ENCODE assay signal across 13 cellular contexts in the genomic region with DNA sequence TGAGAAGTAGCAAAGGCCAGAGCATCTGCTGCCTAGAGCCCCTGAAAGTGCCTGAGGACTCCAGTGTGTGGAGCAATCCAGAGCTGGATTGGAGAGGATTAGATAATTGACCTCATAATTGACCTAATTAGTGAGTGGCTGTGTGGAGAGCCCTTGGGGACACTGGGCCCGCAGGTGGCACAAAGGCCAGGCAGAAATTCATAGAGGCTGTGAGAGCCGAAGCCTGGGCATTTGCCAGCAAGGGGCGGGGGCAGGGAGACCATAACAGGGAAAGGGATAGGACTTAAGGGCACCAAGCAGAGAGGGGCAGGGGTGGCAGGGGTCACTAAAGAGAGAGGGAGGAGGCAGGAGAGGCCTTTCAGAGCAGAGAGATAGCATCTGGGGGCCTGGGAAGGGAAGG. TPM values are rescaled to one million over a fixed set of nuclear protein-coding genes. Genes with fewer than 3 reads are reported as not detected.
A peak's percentile ranks its signal among the peaks of the same experiment; 100 is the strongest.
DNase-seq lines count a peak whose midpoint lies in the region.
"Had no signal": no experiment of that assay in that cellular context is flagged by ENCODE, and none has a peak within 500 bp of the region (broad histone marks: within the 10 kb centered on the region; RNA-seq: fewer than 3 reads in every experiment).

No MANE protein-coding gene starts in this region.

- intact Hi-C loops in posterior vena cava (cut with DNase I): no loop called here

- DNase-seq in DMS79 treated with DMSO at 0.1 percent for 48 hours (lab: John Stamatoyannopoulos, UW): peak; percentile 4
- no peak for DNase-seq in DMS79 (lab: John Stamatoyannopoulos, UW)
- peak; percentile 8 to 17 for DNase-seq in NCI-H524 (lab: John Stamatoyannopoulos, UW)
- no peak for DNase-seq in NCI-H524 treated with DMSO at 0.1 percent for 48 hours (lab: John Stamatoyannopoulos, UW)
- peak; percentile 34 for DNase-seq in NCI-H1105 (lab: John Stamatoyannopoulos, UW)
- peak; percentile 59 for DNase-seq in posterior vena cava (ENCODE audit: low spot score)
- DNase-seq in anterior cingulate cortex (lab: John Stamatoyannopoulos, UW): no peak
- DNase-seq: AML-193; Caco-2; CD4-positive, alpha-beta T cell; GF-D8; GOT3; H7 had no signal

RNA-seq across cellular contexts. Expression of a gene that starts 45.3 kb away (rescaled TPM):
- 10 to 100 TPM; 18.9 to 26.4 TPM for total RNA-seq in posterior vena cava

Comparison
In these comparisons a context has a peak if more than half of its experiments do, and no peak if none do; other contexts are left out.
1. DNase-seq: peak in DMS79 treated with DMSO at 0.1 percent for 48 hours (single experiment), NCI-H524 (2 of 2), NCI-H1105 (single experiment) and posterior vena cava (single experiment); none in DMS79 (single experiment), NCI-H524 treated with DMSO at 0.1 percent for 48 hours (single experiment) and anterior cingulate cortex (0 of 58).